In genomic region chr21:42057861-42058437, GRCh38 we compare ENCODE assay signal across 1 cellular context.
TF ChIP-seq lines count a peak whose summit lies in the region.

No MANE protein-coding gene starts in this region.

TF ChIP-seq in HepG2, 621 proteins besides CTCF, POLR2A, EP300 and RAD21:
- no peak for TF ChIP-seq FIP1L1 (IDR thresholded peaks at IDR 0.05; ENCODE audit: borderline replicate concordance, insufficient read depth, low read depth, low read length)
- TF ChIP-seq ZNF782 (CRISPR knock-in tag; IDR thresholded peaks at IDR 0.05; ENCODE audit: borderline replicate concordance) = no peak
- TF ChIP-seq NR2F2 (IDR thresholded peaks at IDR 0.05; ENCODE audit: borderline replicate concordance, low read depth) = no peak
